Comparison of ENCODE assay signal across 1 cellular context in genomic region chr4:81601270-81601694, GRCh38.
TF ChIP-seq lines count a peak whose summit lies in the region.

No MANE protein-coding gene starts in this region.

TF ChIP-seq in GM23338, 12 proteins besides CTCF, POLR2A, EP300 and RAD21 (continued from another document):
- TF ChIP-seq ZNF462 (CRISPR knock-in tag; IDR thresholded peaks at IDR 0.05) (no peak), JUNB (IDR thresholded peaks at IDR 0.05; ENCODE audit: unreplicated experiment) (no peak), ZNF114 (CRISPR knock-in tag; IDR thresholded peaks at IDR 0.05) (no peak), ETS1 (IDR thresholded peaks at IDR 0.05) (no peak), STAT1 (IDR thresholded peaks at IDR 0.05; ENCODE audit: unreplicated experiment) (no peak), NANOG (IDR thresholded peaks at IDR 0.05; ENCODE audit: borderline replicate concordance) (no peak), ZNF331 (CRISPR knock-in tag; IDR thresholded peaks at IDR 0.05; ENCODE audit: low read depth) (no peak), EZH2 (IDR thresholded peaks at IDR 0.05; ENCODE audit: low read depth, unreplicated experiment) (no peak), POLR2AphosphoS5 (IDR thresholded peaks at IDR 0.05; ENCODE audit: low read depth) (no peak), EZH2phosphoT487 (IDR thresholded peaks at IDR 0.05; ENCODE audit: unreplicated experiment) (no peak)
